Comparison of ENCODE assay signal across 1 cellular context in the genomic region with DNA sequence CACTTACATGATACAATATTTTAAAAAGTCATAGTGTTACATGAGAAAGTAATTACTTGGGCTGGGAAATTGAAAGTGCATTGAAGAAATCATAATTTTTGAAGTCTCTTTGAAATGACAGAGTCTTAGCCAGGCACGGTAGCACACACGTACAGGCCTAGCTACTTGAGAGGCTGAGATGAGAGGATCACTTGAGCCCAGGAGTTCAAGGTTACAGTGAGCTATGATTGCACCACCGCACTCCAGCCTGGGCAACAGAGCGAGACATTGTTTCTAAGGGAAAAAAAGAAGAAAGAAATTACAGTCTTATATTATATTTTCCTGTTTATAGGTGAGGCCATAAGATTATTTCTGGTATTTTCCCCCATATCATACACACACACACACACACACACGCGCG.
A peak's percentile ranks its signal among the peaks of the same experiment; 100 is the strongest.
TF ChIP-seq lines count a peak whose summit lies in the region.

No MANE protein-coding gene starts in this region.

TF ChIP-seq in HepG2, 621 proteins besides CTCF, POLR2A, EP300 and RAD21:
- TF ChIP-seq FOSL2 (CRISPR knock-in tag; IDR thresholded peaks at IDR 0.05) (0 out of 2 replicates have a peak, but pooled peaks have one; percentile 13), ZNF121 (CRISPR knock-in tag; IDR thresholded peaks at IDR 0.05) (peak; percentile 95), HNF4A (CRISPR knock-in tag; IDR thresholded peaks at IDR 0.05) (peak; percentile 67), ZFX (CRISPR knock-in tag; IDR thresholded peaks at IDR 0.05; ENCODE audit: low read depth) (0 out of 2 replicates have a peak, but pooled peaks have one; percentile 30), RARA (CRISPR knock-in tag; IDR thresholded peaks at IDR 0.05) (0 out of 2 replicates have a peak, but pooled peaks have one; percentile 28), CEBPG (CRISPR knock-in tag; IDR thresholded peaks at IDR 0.05) (peak; percentile 79), SP1 (IDR thresholded peaks at IDR 0.05) (no peak), SP1 (CRISPR knock-in tag; IDR thresholded peaks at IDR 0.05) (no peak), CEBPB (IDR thresholded peaks at IDR 0.05; ENCODE audit: borderline replicate concordance, low read depth, low read length) (peak; percentile 40; the same call in 1 of the 2 replicates), FLYWCH1 (CRISPR knock-in tag; IDR thresholded peaks at IDR 0.05) (no peak), MTA3 (CRISPR knock-in tag; IDR thresholded peaks at IDR 0.05) (no peak), GATAD2A (CRISPR knock-in tag; IDR thresholded peaks at IDR 0.05) (peak; percentile 52; the same call in 1 of the 2 replicates)
- TF ChIP-seq, protein P1, sequence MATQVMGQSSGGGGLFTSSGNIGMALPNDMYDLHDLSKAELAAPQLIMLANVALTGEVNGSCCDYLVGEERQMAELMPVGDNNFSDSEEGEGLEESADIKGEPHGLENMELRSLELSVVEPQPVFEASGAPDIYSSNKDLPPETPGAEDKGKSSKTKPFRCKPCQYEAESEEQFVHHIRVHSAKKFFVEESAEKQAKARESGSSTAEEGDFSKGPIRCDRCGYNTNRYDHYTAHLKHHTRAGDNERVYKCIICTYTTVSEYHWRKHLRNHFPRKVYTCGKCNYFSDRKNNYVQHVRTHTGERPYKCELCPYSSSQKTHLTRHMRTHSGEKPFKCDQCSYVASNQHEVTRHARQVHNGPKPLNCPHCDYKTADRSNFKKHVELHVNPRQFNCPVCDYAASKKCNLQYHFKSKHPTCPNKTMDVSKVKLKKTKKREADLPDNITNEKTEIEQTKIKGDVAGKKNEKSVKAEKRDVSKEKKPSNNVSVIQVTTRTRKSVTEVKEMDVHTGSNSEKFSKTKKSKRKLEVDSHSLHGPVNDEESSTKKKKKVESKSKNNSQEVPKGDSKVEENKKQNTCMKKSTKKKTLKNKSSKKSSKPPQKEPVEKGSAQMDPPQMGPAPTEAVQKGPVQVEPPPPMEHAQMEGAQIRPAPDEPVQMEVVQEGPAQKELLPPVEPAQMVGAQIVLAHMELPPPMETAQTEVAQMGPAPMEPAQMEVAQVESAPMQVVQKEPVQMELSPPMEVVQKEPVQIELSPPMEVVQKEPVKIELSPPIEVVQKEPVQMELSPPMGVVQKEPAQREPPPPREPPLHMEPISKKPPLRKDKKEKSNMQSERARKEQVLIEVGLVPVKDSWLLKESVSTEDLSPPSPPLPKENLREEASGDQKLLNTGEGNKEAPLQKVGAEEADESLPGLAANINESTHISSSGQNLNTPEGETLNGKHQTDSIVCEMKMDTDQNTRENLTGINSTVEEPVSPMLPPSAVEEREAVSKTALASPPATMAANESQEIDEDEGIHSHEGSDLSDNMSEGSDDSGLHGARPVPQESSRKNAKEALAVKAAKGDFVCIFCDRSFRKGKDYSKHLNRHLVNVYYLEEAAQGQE (IDR thresholded peaks at IDR 0.05; ENCODE audit: borderline replicate concordance in 1 of 2, low read depth in 1 of 2, low read length in 2 of 2), result no peak
- TF ChIP-seq, protein P2, sequence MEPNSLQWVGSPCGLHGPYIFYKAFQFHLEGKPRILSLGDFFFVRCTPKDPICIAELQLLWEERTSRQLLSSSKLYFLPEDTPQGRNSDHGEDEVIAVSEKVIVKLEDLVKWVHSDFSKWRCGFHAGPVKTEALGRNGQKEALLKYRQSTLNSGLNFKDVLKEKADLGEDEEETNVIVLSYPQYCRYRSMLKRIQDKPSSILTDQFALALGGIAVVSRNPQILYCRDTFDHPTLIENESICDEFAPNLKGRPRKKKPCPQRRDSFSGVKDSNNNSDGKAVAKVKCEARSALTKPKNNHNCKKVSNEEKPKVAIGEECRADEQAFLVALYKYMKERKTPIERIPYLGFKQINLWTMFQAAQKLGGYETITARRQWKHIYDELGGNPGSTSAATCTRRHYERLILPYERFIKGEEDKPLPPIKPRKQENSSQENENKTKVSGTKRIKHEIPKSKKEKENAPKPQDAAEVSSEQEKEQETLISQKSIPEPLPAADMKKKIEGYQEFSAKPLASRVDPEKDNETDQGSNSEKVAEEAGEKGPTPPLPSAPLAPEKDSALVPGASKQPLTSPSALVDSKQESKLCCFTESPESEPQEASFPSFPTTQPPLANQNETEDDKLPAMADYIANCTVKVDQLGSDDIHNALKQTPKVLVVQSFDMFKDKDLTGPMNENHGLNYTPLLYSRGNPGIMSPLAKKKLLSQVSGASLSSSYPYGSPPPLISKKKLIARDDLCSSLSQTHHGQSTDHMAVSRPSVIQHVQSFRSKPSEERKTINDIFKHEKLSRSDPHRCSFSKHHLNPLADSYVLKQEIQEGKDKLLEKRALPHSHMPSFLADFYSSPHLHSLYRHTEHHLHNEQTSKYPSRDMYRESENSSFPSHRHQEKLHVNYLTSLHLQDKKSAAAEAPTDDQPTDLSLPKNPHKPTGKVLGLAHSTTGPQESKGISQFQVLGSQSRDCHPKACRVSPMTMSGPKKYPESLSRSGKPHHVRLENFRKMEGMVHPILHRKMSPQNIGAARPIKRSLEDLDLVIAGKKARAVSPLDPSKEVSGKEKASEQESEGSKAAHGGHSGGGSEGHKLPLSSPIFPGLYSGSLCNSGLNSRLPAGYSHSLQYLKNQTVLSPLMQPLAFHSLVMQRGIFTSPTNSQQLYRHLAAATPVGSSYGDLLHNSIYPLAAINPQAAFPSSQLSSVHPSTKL (CRISPR knock-in tag; IDR thresholded peaks at IDR 0.05), result peak; percentile 54; the same call in 1 of the 2 replicates
- TF ChIP-seq, protein P3, sequence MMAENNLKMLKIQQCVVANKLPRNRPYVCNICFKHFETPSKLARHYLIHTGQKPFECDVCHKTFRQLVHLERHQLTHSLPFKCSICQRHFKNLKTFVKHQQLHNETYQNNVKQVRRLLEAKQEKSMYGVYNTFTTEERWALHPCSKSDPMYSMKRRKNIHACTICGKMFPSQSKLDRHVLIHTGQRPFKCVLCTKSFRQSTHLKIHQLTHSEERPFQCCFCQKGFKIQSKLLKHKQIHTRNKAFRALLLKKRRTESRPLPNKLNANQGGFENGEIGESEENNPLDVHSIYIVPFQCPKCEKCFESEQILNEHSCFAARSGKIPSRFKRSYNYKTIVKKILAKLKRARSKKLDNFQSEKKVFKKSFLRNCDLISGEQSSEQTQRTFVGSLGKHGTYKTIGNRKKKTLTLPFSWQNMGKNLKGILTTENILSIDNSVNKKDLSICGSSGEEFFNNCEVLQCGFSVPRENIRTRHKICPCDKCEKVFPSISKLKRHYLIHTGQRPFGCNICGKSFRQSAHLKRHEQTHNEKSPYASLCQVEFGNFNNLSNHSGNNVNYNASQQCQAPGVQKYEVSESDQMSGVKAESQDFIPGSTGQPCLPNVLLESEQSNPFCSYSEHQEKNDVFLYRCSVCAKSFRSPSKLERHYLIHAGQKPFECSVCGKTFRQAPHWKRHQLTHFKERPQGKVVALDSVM (CRISPR knock-in tag; IDR thresholded peaks at IDR 0.05), result peak; percentile 88
- TF ChIP-seq, protein P4, sequence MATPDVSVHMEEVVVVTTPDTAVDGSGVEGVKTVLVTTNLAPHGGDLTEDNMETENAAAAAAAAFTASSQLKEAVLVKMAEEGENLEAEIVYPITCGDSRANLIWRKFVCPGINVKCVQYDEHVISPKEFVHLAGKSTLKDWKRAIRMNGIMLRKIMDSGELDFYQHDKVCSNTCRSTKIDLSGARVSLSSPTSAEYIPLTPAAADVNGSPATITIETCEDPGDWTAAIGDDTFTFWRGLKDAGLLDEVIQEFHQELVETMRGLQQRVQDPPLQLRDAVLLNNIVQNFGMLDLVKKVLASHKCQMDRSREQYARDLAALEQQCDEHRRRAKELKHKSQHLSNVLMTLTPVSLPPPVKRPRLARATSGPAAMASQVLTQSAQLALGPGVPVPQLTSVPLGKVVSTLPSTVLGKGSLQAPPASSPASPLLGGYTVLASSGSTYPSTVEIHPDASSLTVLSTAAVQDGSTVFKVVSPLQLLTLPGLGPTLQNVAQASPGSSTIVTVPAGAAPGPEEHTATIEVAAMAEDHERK (CRISPR knock-in tag; IDR thresholded peaks at IDR 0.05; ENCODE audit: low read depth), result no peak
